8 cellular contexts compared by ENCODE assay signal in the genomic region with DNA sequence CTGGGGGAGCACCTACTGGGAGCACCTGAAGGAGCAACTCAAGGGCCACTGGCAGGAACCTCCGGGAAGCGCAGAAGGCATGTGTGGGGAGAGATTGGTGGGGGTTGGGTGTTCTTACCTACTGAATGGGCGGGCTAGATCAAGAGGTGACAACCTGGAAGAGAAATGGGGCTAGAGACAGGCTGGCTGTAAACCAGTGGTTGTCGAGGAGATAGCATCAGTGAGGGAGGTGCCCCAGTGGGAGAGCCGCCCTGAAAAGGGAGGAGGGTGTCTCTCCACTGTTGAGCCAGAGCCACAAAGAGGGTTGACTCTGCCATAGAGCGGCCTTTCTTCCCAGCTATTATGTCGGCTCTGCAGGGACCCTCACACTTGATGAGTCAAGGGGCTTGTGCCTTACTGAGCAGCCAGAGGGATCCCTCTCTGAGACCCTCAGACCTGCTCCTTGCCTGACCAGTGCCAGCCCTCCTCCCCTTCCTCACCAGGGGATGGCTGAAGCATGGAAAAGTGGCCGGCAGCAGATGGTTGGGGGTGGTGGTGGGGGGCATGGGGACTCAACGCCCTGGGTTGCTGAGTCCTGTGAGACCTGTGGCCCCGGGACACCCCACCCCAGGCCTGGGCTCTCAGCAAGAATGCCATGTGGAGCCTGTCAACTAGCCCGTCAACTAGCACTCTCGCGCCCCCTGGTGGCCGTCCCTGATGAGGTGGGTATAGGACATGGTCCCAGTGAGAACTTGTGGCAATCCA. TPM values are rescaled to one million over a fixed set of nuclear protein-coding genes. Genes with fewer than 3 reads are reported as not detected.
DNase-seq lines count a peak whose midpoint lies in the region; ATAC-seq, FAIRE-seq and TF ChIP-seq lines count a peak whose summit lies in the region.

No MANE protein-coding gene starts in this region.

- no peaks in the 10 kb centered on the region for H3K4me1 ChIP-seq in BE2C
- no peaks in the 10 kb centered on the region for H3K4me1 ChIP-seq in OCI-LY1 (ENCODE audit: insufficient read depth, low read length, severe bottlenecking)

- no peaks in the 10 kb centered on the region for H4K20me1 ChIP-seq in OCI-LY1 (ENCODE audit: insufficient read depth, low read length)

- no peak overlapping the region for H3K4me3 ChIP-seq in BE2C (ENCODE audit: low read depth, low read length)
- H3K4me3 ChIP-seq in OCI-LY1 (ENCODE audit: low read depth, low read length, poor library complexity, severe bottlenecking): no peak overlapping the region
- H3K4me3 ChIP-seq in epithelial cell of esophagus (ENCODE audit: low read length): no peak overlapping the region

- H3K36me3 ChIP-seq in BE2C: no peaks in the 10 kb centered on the region
- H3K36me3 ChIP-seq in OCI-LY1 (ENCODE audit: insufficient read depth, low read length): no peaks in the 10 kb centered on the region

- DNase-seq in BE2C (peak; percentile 96), HTR-8/SVneo (ENCODE audit: insufficient read length, low spot score) (peak; percentile 78), epithelial cell of esophagus (ENCODE audit: low read depth) (peak; percentile 77), mucosa of gallbladder (ENCODE audit: low spot score) (peak; percentile 89)
- DNase-seq in activated CD8-positive, alpha-beta memory T cell treated with anti-CD3 and anti-CD28 coated beads, Interleukin-2, amount 50 U/mL, for 48 hours: peak; percentile 100
- DNase-seq in stimulated activated CD8-positive, alpha-beta memory T cell treated with anti-CD3 and anti-CD28 coated beads, Interleukin-4, amount 100 ng/mL, for 48 hours: peak; percentile 100

- peak; percentile 89 for ATAC-seq in GM19351 (IDR thresholded peaks at IDR 0.05; ENCODE audit: unreplicated experiment)

- no peaks in the 10 kb centered on the region for H3F3A ChIP-seq in OCI-LY1 (ENCODE audit: insufficient read depth, low read length)

- H2AFZ ChIP-seq in OCI-LY1 (ENCODE audit: low read length): no peak overlapping the region

- no peak overlapping the region for H3K27ac ChIP-seq in OCI-LY1 (ENCODE audit: low read depth, low read length, poor library complexity, severe bottlenecking)

- no peak overlapping the region for H3K4me2 ChIP-seq in OCI-LY1 (ENCODE audit: low read length)

- H3K79me2 ChIP-seq in OCI-LY1 (ENCODE audit: insufficient read depth, low read length): no peaks in the 10 kb centered on the region

- no peaks in the 10 kb centered on the region for H3K27me3 ChIP-seq in BE2C
- 0 out of 2 replicates have a peak, but pooled peaks cover 9% of the 10 kb centered on the region for H3K27me3 ChIP-seq in OCI-LY1 (ENCODE audit: insufficient read depth, low read length)

- peak; percentile 88 for TF ChIP-seq CTCF in BE2C (IDR thresholded peaks at IDR 0.05; ENCODE audit: low read depth, low read length)
- TF ChIP-seq CTCF in OCI-LY1 (IDR thresholded peaks at IDR 0.05; ENCODE audit: low read length): peak; percentile 96
- TF ChIP-seq CTCF in epithelial cell of esophagus (IDR thresholded peaks at IDR 0.05; ENCODE audit: insufficient read depth, low read depth, low read length, missing control alignments): peak; percentile 72

- FAIRE-seq in HTR-8/SVneo (lab: Jason Lieb, UNC): peak; percentile 48

- H3K9me3 ChIP-seq in BE2C (no peaks in the 10 kb centered on the region), OCI-LY1 (ENCODE audit: low read length) (no peaks in the 10 kb centered on the region; the same call in 1 of the 2 replicates)

- no peak overlapping the region for H3K9ac ChIP-seq in OCI-LY1 (ENCODE audit: low read length)

- no peaks in the 10 kb centered on the region for H3K9me2 ChIP-seq in OCI-LY1 (ENCODE audit: low read depth, low read length)

RNA-seq across cellular contexts. Expression of a gene that starts 36.4 kb away (rescaled TPM):
- polyA plus RNA-seq in BE2C (2012; ENCODE audit: insufficient read depth, insufficient read length, low read depth): 16.2 TPM
- total RNA-seq in mucosa of gallbladder: 21.9 TPM

RNA-seq across cellular contexts. Expression of a gene that starts 57.0 kb away (rescaled TPM):
- not detected for polyA plus RNA-seq in BE2C (2012; ENCODE audit: insufficient read depth, insufficient read length, low read depth)
- 6.0 TPM for total RNA-seq in mucosa of gallbladder
